Comparison of ENCODE assay signal across 9 cellular contexts in the genomic region with DNA sequence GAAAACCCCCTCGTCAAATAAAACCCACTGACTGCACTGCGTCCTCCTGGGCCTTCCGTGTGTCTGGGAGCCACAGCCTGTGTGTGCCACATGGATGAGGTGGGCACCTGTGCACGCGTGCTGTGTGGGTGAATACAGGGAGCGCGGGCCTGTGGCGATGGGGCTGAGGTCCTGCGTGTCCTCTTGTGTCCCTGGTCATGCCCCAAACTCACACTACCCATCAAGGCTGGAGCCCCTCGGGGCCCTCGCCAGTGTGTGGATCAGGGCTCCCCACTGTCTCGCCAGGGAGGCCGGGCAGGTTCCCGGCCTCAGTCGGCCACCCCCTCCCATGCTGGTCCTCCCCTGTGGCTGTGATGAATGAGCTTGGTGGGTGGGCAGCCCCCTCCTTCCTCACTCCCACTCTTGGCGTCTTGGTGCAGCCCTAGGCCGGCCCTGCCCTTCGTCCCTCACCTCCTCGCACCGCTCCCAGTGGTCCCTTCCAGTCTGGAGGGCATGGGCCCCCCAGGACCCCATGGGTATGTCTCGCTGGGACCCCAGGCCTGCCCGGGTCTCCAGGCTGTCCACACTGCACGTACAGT. TPM values are rescaled to one million over a fixed set of nuclear protein-coding genes. Genes with fewer than 3 reads are reported as not detected.
DNase-seq lines count a peak whose midpoint lies in the region; ATAC-seq and TF ChIP-seq lines count a peak whose summit lies in the region.
"Had no signal": no experiment of that assay in that cellular context is flagged by ENCODE, and none has a peak within 500 bp of the region (broad histone marks: within the 10 kb centered on the region; RNA-seq: fewer than 3 reads in every experiment).

No MANE protein-coding gene starts in this region.

- intact Hi-C loops in CD8-positive, alpha-beta T cell (cut with DNase I, micrococcal nuclease): loop anchor here in 1 of 2 experiments (1.0 kb wide), 1 partner anchor 13 kb away; no protein-coding TSS in a partner anchor
- intact Hi-C loops in ovary (cut with DNase I): no loop called here

- H3K36me3 Mint-ChIP-seq in CD8-positive, alpha-beta T cell: no peaks in the 10 kb centered on the region
- H3K36me3 Mint-ChIP-seq in endodermal cell (ENCODE audit: low read depth): peaks cover 7% of the 10 kb centered on the region

- no peak for ATAC-seq in CD8-positive, alpha-beta T cell
- ATAC-seq in GM21737 (IDR thresholded peaks at IDR 0.05; ENCODE audit: unreplicated experiment): no peak

- H3K4me1 Mint-ChIP-seq in CD8-positive, alpha-beta T cell (ENCODE audit: low read depth): peaks cover 37% of the 10 kb centered on the region
- H3K4me1 Mint-ChIP-seq in endodermal cell: peaks cover 24% of the 10 kb centered on the region

- TF ChIP-seq POLR2A in ovary (IDR thresholded peaks at IDR 0.05): no peak

- no peaks in the 10 kb centered on the region for H3K9me3 ChIP-seq in CD8-positive, alpha-beta T cell (ENCODE audit: low read length)
- no peaks in the 10 kb centered on the region for H3K9me3 ChIP-seq in MM.1S (replicated peaks; ENCODE audit: insufficient read depth, low read length)
- H3K9me3 ChIP-seq in endodermal cell (ENCODE audit: control insufficient read depth, low read length): no peaks in the 10 kb centered on the region
- H3K9me3 ChIP-seq in ovary: no peaks in the 10 kb centered on the region

- H3K9me3 Mint-ChIP-seq in CD8-positive, alpha-beta T cell: no peaks in the 10 kb centered on the region
- H3K9me3 Mint-ChIP-seq in endodermal cell: no peaks in the 10 kb centered on the region

- peaks cover 6% of the 10 kb centered on the region for H3K79me2 ChIP-seq in MM.1S (ENCODE audit: low read length)

- peaks cover 59% of the 10 kb centered on the region for H3K4me1 ChIP-seq in CD8-positive, alpha-beta T cell (ENCODE audit: insufficient read depth, low read length)
- H3K4me1 ChIP-seq in MM.1S (ENCODE audit: low read length) (peaks cover 21% of the 10 kb centered on the region), endodermal cell (ENCODE audit: control insufficient read depth, insufficient read depth, low read length) (peaks cover 20% of the 10 kb centered on the region), ovary (ENCODE audit: insufficient read depth) (peaks cover 21% of the 10 kb centered on the region)

- no peak overlapping the region for H3K27ac ChIP-seq in CD8-positive, alpha-beta T cell (ENCODE audit: low read depth, low read length)
- H3K27ac ChIP-seq in MM.1S (ENCODE audit: low read length) (no peak overlapping the region), endodermal cell (ENCODE audit: low read depth, low read length) (no peak overlapping the region), ovary (no peak overlapping the region)

- TF ChIP-seq EP300 in ovary (IDR thresholded peaks at IDR 0.05): no peak

- peak overlapping the region; percentile 90 for H3K4me2 ChIP-seq in MM.1S (ENCODE audit: low read depth, low read length)

- H3K27me3 ChIP-seq in CD8-positive, alpha-beta T cell (ENCODE audit: insufficient read depth, low read length): peaks cover 11% of the 10 kb centered on the region
- peaks cover 15% of the 10 kb centered on the region for H3K27me3 ChIP-seq in MM.1S (replicated peaks; ENCODE audit: insufficient read depth, low read length)
- peaks cover 48% of the 10 kb centered on the region for H3K27me3 ChIP-seq in endodermal cell (ENCODE audit: control insufficient read depth, insufficient read depth, low read length, poor library complexity, severe bottlenecking)
- H3K27me3 ChIP-seq in ovary: no peaks in the 10 kb centered on the region

- H4K20me1 ChIP-seq in MM.1S (ENCODE audit: insufficient read depth, low read length): no peaks in the 10 kb centered on the region

- H2AFZ ChIP-seq in MM.1S (ENCODE audit: low read length): peak overlapping the region; percentile 78

- H3K4me3 ChIP-seq in CD8-positive, alpha-beta T cell (ENCODE audit: low read depth, low read length): no peak overlapping the region
- H3K4me3 ChIP-seq in MM.1S (ENCODE audit: low read length): peak overlapping the region; percentile 70
- peak overlapping the region; percentile 73 for H3K4me3 ChIP-seq in endodermal cell (ENCODE audit: low read length)
- H3K4me3 ChIP-seq in ovary: peak overlapping the region; percentile 51

- no peak for TF ChIP-seq CTCF in CD8-positive, alpha-beta T cell (IDR thresholded peaks at IDR 0.05)
- TF ChIP-seq CTCF in MM.1S (IDR thresholded peaks at IDR 0.05; ENCODE audit: low read length) (no peak), endodermal cell (conservative IDR thresholded peaks at IDR 0.05) (no peak), ovary (IDR thresholded peaks at IDR 0.05) (no peak)

- peak overlapping the region; percentile 50; the same call in 1 of the 2 replicates for H3K9ac ChIP-seq in MM.1S (ENCODE audit: low read length)
- no peak overlapping the region for H3K9ac ChIP-seq in endodermal cell (ENCODE audit: extremely low read depth, low read length, poor library complexity, severe bottlenecking)

- 47 to 59% methylated on average over 20 to 23 of the region's 23 CpGs for WGBS in endodermal cell (ENCODE audit: insufficient coverage in 1 of 2, insufficient read length in 1 of 2), 2 experiments
- 59 to 63% (median 59%) methylated on average over 23 of the region's 23 CpGs for WGBS in ovary, 3 donors

- DNase-seq in CD8-positive, alpha-beta T cell: no peak
- no peak for DNase-seq in MM.1S
- no peak for DNase-seq in endodermal cell
- DNase-seq in ovary: no peak
- DNase-seq in anterior cingulate cortex (lab: John Stamatoyannopoulos, UW): no peak
- DNase-seq in NCI-H1417 treated with DMSO at 0.1 percent for 48 hours (lab: John Stamatoyannopoulos, UW): no peak
- DNase-seq in 8988T: no peak
- DNase-seq: NCI-H1436 had no signal

- POLR2A ChIA-PET in CD8-positive, alpha-beta T cell (lab: Charles Lee): interaction anchor here (1.2 to 4.9 kb wide), 4 partner anchors 10 to 20 kb away, joined by 4 to 30 read pairs (median 20); partner anchors contain the start of genes PNPLA2, POLR2L and TSPAN4

- CTCF ChIA-PET in CD8-positive, alpha-beta T cell (lab: Charles Lee): no interaction called here

- peaks cover 22% of the 10 kb centered on the region for H3K27me3 Mint-ChIP-seq in CD8-positive, alpha-beta T cell (ENCODE audit: low read depth)
- H3K27me3 Mint-ChIP-seq in endodermal cell (ENCODE audit: insufficient read depth): peaks cover 47% of the 10 kb centered on the region

- H3K36me3 ChIP-seq in CD8-positive, alpha-beta T cell (ENCODE audit: insufficient read depth, low read length): no peaks in the 10 kb centered on the region
- H3K36me3 ChIP-seq in MM.1S (replicated peaks; ENCODE audit: insufficient read depth, low read length) (no peaks in the 10 kb centered on the region), endodermal cell (ENCODE audit: control insufficient read depth, insufficient read depth, low read length) (peaks cover 8% of the 10 kb centered on the region), ovary (no peaks in the 10 kb centered on the region)

- H3K27ac Mint-ChIP-seq in CD8-positive, alpha-beta T cell: no peak overlapping the region
- H3K27ac Mint-ChIP-seq in endodermal cell: no peak overlapping the region

- peak overlapping the region; percentile 65 for H3K4me3 Mint-ChIP-seq in CD8-positive, alpha-beta T cell
- peak overlapping the region; percentile 59 for H3K4me3 Mint-ChIP-seq in endodermal cell

- peaks cover 5% of the 10 kb centered on the region; the same call in 1 of the 2 replicates for H3F3A ChIP-seq in MM.1S (ENCODE audit: insufficient read depth, low read length)

- H3K9me2 ChIP-seq in MM.1S (replicated peaks; ENCODE audit: insufficient read depth, low read length): no peaks in the 10 kb centered on the region

RNA-seq across cellular contexts. Expression of gene CD151, which starts 0.7 kb away (rescaled TPM):
- 10 to 100 TPM in 1 of 2 experiments, 1 to 10 TPM in 1; 8.7 to 11.9 TPM for total RNA-seq in CD8-positive, alpha-beta T cell
- total RNA-seq in endodermal cell (100 to 1,000 TPM; 139 to 165 TPM), ovary (100 to 1,000 TPM in 6 of 7 donors, 10 to 100 TPM in 1; 32.9 to 243 (median 176) TPM)
- polyA plus RNA-seq in endodermal cell (2013, experiment 1 of 2): 153 TPM
- polyA plus RNA-seq in endodermal cell (2013, experiment 2 of 2): 149 TPM
- 100 to 1,000 TPM in 1 of 2 donors, 10 to 100 TPM in 1; 46.3 to 168 TPM for polyA plus RNA-seq in ovary

RNA-seq across cellular contexts. Expression of gene CRACR2B, which starts 4.3 kb away (rescaled TPM):
- total RNA-seq in CD8-positive, alpha-beta T cell: under 1 TPM; 0.30 to 0.81 TPM
- 10 to 100 TPM; 22.3 to 28.1 TPM for total RNA-seq in endodermal cell
- 9.0 TPM for polyA plus RNA-seq in endodermal cell (2013, experiment 1 of 2)
- 6.2 TPM for polyA plus RNA-seq in endodermal cell (2013, experiment 2 of 2)
- 1 to 10 TPM; 1.2 to 6.5 (median 3.9) TPM for total RNA-seq in ovary
- polyA plus RNA-seq in ovary: 1 to 10 TPM in 1 of 2 donors, under 1 TPM in 1; 0.18 to 5.0 TPM

RNA-seq across cellular contexts. Expression of gene POLR2L, which starts 10.3 kb away (rescaled TPM):
- 10 to 100 TPM; 22.8 to 26.2 TPM for total RNA-seq in CD8-positive, alpha-beta T cell
- total RNA-seq in endodermal cell (100 to 1,000 TPM; 139 to 148 TPM), ovary (10 to 100 TPM; 26.8 to 89.3 (median 62.7) TPM)
- polyA plus RNA-seq in endodermal cell (2013, experiment 1 of 2): 111 TPM
- polyA plus RNA-seq in endodermal cell (2013, experiment 2 of 2): 114 TPM
- polyA plus RNA-seq in ovary: 10 to 100 TPM in 1 of 2 donors, 1 to 10 TPM in 1; 4.9 to 67.3 TPM

RNA-seq across cellular contexts. Expression of gene TSPAN4, which starts 10.6 kb away (rescaled TPM):
- 1 to 10 TPM; 2.1 to 2.2 TPM for total RNA-seq in CD8-positive, alpha-beta T cell
- 10 to 100 TPM; 56.8 to 71.1 TPM for total RNA-seq in endodermal cell
- polyA plus RNA-seq in endodermal cell (2013, experiment 1 of 2): 51.9 TPM
- 47.2 TPM for polyA plus RNA-seq in endodermal cell (2013, experiment 2 of 2)
- total RNA-seq in ovary: 100 to 1,000 TPM in 1 of 7 donors, 10 to 100 TPM in 6; 66.6 to 109 (median 89.7) TPM
- polyA plus RNA-seq in ovary: 100 to 1,000 TPM in 1 of 2 donors, 1 to 10 TPM in 1; 6.4 to 124 TPM

RNA-seq across cellular contexts. Expression of gene PNPLA2, which starts 13.3 kb away (rescaled TPM):
- total RNA-seq in CD8-positive, alpha-beta T cell: 100 to 1,000 TPM; 210 to 234 TPM
- total RNA-seq in endodermal cell (10 to 100 TPM; 77.0 to 77.6 TPM), ovary (10 to 100 TPM; 33.0 to 98.2 (median 83.0) TPM)
- polyA plus RNA-seq in endodermal cell (2013, experiment 1 of 2): 35.9 TPM
- 30.1 TPM for polyA plus RNA-seq in endodermal cell (2013, experiment 2 of 2)
- 10 to 100 TPM; 12.9 to 91.5 TPM for polyA plus RNA-seq in ovary
